ENCODE assay signal across 1 cellular context in the genomic region with DNA sequence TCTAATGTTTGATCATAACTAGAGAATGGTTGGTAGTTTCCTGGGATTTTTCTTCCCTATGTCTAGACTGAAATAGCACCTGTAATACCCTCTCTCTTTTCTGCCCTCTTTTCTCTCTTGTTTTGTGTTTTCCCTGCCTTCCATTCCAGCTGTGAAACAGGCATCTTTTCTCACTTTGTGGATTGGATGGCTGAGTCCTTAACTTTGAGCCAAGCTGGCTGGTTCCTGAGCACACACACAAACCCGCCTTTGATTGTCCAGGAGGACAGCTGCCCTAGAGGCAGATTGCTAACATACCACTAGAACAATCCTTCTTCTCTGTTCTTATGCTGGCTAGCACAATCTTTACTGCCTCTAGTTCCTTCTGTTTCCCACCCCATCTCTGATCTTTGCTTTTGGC.
TF ChIP-seq lines count a peak whose summit lies in the region.

No MANE protein-coding gene starts in this region.

TF ChIP-seq in A549, 52 proteins besides CTCF, POLR2A, EP300 and RAD21 (continued from another document):
- no peak for TF ChIP-seq CEBPB (IDR thresholded peaks at IDR 0.05)
- no peak for TF ChIP-seq CHD2 (IDR thresholded peaks at IDR 0.05; ENCODE audit: low read length, partially characterized antibody)
- TF ChIP-seq BHLHE40 (IDR thresholded peaks at IDR 0.05; ENCODE audit: low read depth, low read length): no peak
- TF ChIP-seq, protein P1, sequence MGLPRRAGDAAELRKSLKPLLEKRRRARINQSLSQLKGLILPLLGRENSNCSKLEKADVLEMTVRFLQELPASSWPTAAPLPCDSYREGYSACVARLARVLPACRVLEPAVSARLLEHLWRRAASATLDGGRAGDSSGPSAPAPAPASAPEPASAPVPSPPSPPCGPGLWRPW (IDR thresholded peaks at IDR 0.05): no peak
- TF ChIP-seq, protein P2, sequence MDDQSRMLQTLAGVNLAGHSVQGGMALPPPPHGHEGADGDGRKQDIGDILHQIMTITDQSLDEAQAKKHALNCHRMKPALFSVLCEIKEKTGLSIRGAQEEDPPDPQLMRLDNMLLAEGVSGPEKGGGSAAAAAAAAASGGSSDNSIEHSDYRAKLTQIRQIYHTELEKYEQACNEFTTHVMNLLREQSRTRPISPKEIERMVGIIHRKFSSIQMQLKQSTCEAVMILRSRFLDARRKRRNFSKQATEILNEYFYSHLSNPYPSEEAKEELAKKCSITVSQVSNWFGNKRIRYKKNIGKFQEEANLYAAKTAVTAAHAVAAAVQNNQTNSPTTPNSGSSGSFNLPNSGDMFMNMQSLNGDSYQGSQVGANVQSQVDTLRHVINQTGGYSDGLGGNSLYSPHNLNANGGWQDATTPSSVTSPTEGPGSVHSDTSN (IDR thresholded peaks at IDR 0.05): no peak
- TF ChIP-seq HEYL (CRISPR knock-in tag; IDR thresholded peaks at IDR 0.05): no peak
- no peak for TF ChIP-seq FOSL2 (IDR thresholded peaks at IDR 0.05)
- TF ChIP-seq FOSL2 (CRISPR knock-in tag; IDR thresholded peaks at IDR 0.05): no peak
- TF ChIP-seq MAFK (IDR thresholded peaks at IDR 0.05; ENCODE audit: partially characterized antibody): no peak
